ENCODE assay signal across 2 cellular contexts in genomic region chr12:88507851-88508250, GRCh38.
A peak's percentile ranks its signal among the peaks of the same experiment; 100 is the strongest.
DNase-seq lines count a peak whose midpoint lies in the region; TF ChIP-seq lines count a peak whose summit lies in the region.
"Not testable (repeated sequence)": the region's sequence is repeated elsewhere in the genome, so short reads cannot be mapped to it uniquely, and the experiment has no call there.

No MANE protein-coding gene starts in this region.

- H3K27ac Mint-ChIP-seq in Caco-2 (ENCODE audit: unreplicated experiment) (peak overlapping the region; percentile 31), nephron progenitor cell (peak overlapping the region; percentile 34)

- not testable (repeated sequence) for H3K27me3 Mint-ChIP-seq in Caco-2 (ENCODE audit: insufficient read depth, unreplicated experiment); nephron progenitor cell (ENCODE audit: low read depth, poor library complexity)

- H3K27me3 ChIP-seq in Caco-2 (replicated peaks; ENCODE audit: control insufficient read depth, insufficient read depth, low read length): not testable (repeated sequence)

- peaks cover 29% of the 10 kb centered on the region for H3K4me1 Mint-ChIP-seq in Caco-2 (ENCODE audit: low read depth, unreplicated experiment)
- peaks cover 19% of the 10 kb centered on the region for H3K4me1 Mint-ChIP-seq in nephron progenitor cell

- intact Hi-C loops in Caco-2 (cut with micrococcal nuclease; ENCODE audit: unreplicated experiment): loop anchor here (10.0 kb wide), 1 partner anchor 487 kb away; no protein-coding TSS in a partner anchor

- not testable (repeated sequence) for H3K9me3 Mint-ChIP-seq in Caco-2 (ENCODE audit: unreplicated experiment); nephron progenitor cell

- peaks cover 93% of the 10 kb centered on the region for H3K36me3 Mint-ChIP-seq in Caco-2 (ENCODE audit: insufficient read depth, unreplicated experiment)
- not testable (repeated sequence) for H3K36me3 Mint-ChIP-seq in nephron progenitor cell (ENCODE audit: low read depth)

- not testable (repeated sequence) for H3K36me3 ChIP-seq in Caco-2 (ENCODE audit: control insufficient read depth, insufficient read depth, low read length)

- not testable (repeated sequence) for TF ChIP-seq CTCF in Caco-2 (IDR thresholded peaks at IDR 0.05; ENCODE audit: insufficient read depth in 1 of 2, low read depth in 1 of 2, low read length in 1 of 2, severe bottlenecking in 1 of 2, unreplicated experiment in 1 of 2); nephron progenitor cell (IDR thresholded peaks at IDR 0.05)

- H3K4me3 ChIP-seq in Caco-2 (ENCODE audit: low read depth, low read length): not testable (repeated sequence)

- DNase-seq in Caco-2, nephron progenitor cell: not testable (repeated sequence)

- CTCF ChIA-PET in Caco-2 (lab: Charles Lee): not testable (repeated sequence)

- H3K4me3 Mint-ChIP-seq in Caco-2 (ENCODE audit: unreplicated experiment); nephron progenitor cell: not testable (repeated sequence)

- POLR2A ChIA-PET in Caco-2 (lab: Charles Lee): not testable (repeated sequence)

- H3K9me3 ChIP-seq in Caco-2: not testable (repeated sequence)

- peaks cover 21% of the 10 kb centered on the region for H3K4me1 ChIP-seq in Caco-2

- not testable (repeated sequence) for BruUV-seq in Caco-2 (replicated peaks; lab: Mats Ljungman, UMichigan)
